Comparison of ENCODE assay signal across 1 cellular context in the genomic region with DNA sequence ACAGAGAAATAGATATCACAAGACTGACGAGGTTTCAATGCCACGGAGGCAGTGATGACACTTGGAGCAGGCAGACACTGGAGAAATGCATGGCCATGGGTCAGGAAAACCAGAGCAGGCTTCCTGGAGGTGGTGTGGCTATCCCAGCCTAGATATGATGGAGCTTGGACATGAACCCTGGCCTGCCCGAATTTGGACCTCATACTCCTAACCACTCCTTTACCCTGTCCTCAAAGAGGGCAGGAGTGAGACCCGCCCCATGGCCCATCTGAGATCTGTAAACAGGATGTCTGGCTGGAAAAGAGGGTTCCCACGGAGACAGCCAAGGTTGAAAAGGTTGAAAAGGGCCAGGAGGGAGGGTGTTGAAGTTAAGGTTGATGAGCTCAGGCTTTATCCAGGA.
TF ChIP-seq lines count a peak whose summit lies in the region.

No MANE protein-coding gene starts in this region.

TF ChIP-seq in HepG2, 621 proteins besides CTCF, POLR2A, EP300 and RAD21 (continued from another document):
- TF ChIP-seq, protein P1, sequence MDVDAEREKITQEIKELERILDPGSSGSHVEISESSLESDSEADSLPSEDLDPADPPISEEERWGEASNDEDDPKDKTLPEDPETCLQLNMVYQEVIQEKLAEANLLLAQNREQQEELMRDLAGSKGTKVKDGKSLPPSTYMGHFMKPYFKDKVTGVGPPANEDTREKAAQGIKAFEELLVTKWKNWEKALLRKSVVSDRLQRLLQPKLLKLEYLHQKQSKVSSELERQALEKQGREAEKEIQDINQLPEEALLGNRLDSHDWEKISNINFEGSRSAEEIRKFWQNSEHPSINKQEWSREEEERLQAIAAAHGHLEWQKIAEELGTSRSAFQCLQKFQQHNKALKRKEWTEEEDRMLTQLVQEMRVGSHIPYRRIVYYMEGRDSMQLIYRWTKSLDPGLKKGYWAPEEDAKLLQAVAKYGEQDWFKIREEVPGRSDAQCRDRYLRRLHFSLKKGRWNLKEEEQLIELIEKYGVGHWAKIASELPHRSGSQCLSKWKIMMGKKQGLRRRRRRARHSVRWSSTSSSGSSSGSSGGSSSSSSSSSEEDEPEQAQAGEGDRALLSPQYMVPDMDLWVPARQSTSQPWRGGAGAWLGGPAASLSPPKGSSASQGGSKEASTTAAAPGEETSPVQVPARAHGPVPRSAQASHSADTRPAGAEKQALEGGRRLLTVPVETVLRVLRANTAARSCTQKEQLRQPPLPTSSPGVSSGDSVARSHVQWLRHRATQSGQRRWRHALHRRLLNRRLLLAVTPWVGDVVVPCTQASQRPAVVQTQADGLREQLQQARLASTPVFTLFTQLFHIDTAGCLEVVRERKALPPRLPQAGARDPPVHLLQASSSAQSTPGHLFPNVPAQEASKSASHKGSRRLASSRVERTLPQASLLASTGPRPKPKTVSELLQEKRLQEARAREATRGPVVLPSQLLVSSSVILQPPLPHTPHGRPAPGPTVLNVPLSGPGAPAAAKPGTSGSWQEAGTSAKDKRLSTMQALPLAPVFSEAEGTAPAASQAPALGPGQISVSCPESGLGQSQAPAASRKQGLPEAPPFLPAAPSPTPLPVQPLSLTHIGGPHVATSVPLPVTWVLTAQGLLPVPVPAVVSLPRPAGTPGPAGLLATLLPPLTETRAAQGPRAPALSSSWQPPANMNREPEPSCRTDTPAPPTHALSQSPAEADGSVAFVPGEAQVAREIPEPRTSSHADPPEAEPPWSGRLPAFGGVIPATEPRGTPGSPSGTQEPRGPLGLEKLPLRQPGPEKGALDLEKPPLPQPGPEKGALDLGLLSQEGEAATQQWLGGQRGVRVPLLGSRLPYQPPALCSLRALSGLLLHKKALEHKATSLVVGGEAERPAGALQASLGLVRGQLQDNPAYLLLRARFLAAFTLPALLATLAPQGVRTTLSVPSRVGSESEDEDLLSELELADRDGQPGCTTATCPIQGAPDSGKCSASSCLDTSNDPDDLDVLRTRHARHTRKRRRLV (CRISPR knock-in tag; IDR thresholded peaks at IDR 0.05): no peak
- TF ChIP-seq, protein P2, sequence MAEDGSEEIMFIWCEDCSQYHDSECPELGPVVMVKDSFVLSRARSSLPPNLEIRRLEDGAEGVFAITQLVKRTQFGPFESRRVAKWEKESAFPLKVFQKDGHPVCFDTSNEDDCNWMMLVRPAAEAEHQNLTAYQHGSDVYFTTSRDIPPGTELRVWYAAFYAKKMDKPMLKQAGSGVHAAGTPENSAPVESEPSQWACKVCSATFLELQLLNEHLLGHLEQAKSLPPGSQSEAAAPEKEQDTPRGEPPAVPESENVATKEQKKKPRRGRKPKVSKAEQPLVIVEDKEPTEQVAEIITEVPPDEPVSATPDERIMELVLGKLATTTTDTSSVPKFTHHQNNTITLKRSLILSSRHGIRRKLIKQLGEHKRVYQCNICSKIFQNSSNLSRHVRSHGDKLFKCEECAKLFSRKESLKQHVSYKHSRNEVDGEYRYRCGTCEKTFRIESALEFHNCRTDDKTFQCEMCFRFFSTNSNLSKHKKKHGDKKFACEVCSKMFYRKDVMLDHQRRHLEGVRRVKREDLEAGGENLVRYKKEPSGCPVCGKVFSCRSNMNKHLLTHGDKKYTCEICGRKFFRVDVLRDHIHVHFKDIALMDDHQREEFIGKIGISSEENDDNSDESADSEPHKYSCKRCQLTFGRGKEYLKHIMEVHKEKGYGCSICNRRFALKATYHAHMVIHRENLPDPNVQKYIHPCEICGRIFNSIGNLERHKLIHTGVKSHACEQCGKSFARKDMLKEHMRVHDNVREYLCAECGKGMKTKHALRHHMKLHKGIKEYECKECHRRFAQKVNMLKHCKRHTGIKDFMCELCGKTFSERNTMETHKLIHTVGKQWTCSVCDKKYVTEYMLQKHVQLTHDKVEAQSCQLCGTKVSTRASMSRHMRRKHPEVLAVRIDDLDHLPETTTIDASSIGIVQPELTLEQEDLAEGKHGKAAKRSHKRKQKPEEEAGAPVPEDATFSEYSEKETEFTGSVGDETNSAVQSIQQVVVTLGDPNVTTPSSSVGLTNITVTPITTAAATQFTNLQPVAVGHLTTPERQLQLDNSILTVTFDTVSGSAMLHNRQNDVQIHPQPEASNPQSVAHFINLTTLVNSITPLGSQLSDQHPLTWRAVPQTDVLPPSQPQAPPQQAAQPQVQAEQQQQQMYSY (CRISPR knock-in tag; IDR thresholded peaks at IDR 0.05): no peak
- TF ChIP-seq TBP (CRISPR knock-in tag; IDR thresholded peaks at IDR 0.05) (no peak), ZNF572 (CRISPR knock-in tag; IDR thresholded peaks at IDR 0.05) (0 out of 2 replicates have a peak, but pooled peaks have one; percentile 71), ETV5 (CRISPR knock-in tag; IDR thresholded peaks at IDR 0.05; ENCODE audit: borderline replicate concordance) (peak; percentile 70; the same call in 1 of the 2 replicates), ZBTB42 (CRISPR knock-in tag; IDR thresholded peaks at IDR 0.05) (no peak), RXRB (CRISPR knock-in tag; IDR thresholded peaks at IDR 0.05; ENCODE audit: borderline replicate concordance) (peak; percentile 65; the same call in 1 of the 2 replicates), NFATC3 (CRISPR knock-in tag; IDR thresholded peaks at IDR 0.05) (peak; percentile 19; the same call in 1 of the 2 replicates)
